Comparison of ENCODE assay signal across 13 cellular contexts in the genomic region with DNA sequence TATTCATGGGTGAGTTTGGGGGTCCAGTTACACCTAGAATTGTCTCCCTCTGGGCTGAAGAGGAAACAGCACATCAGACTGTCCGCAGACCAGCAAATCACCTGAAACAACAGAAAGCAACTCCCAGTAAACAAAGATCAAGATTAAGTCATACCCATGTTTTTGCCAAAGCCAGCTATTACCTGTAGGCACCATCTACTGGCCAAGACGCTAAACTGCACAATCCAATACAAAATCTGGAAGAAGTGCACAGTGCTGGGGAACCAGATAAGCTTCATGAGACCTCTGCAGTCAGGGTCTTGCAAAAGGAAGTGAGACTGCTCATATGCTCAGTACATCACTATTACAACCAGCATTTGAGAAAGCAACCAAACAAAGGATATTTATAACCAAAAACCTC.
DNase-seq lines count a peak whose midpoint lies in the region; ATAC-seq and TF ChIP-seq lines count a peak whose summit lies in the region.
"Had no signal": no experiment of that assay in that cellular context is flagged by ENCODE, and none has a peak within 500 bp of the region (broad histone marks: within the 10 kb centered on the region; RNA-seq: fewer than 3 reads in every experiment).

No MANE protein-coding gene starts in this region.

- H3K27me3 Mint-ChIP-seq in H9 (ENCODE audit: low read depth), result peaks cover 2% of the 10 kb centered on the region; the same call in 1 of the 2 replicates
- no peaks in the 10 kb centered on the region for H3K27me3 Mint-ChIP-seq in activated CD8-positive, alpha-beta T cell treated with anti-CD3 and anti-CD28 coated beads for 36 hours

- no peak overlapping the region for H3K23ac ChIP-seq in H9 (ENCODE audit: insufficient read length, low read depth, low read length)

- no peak overlapping the region for H3K4me3 Mint-ChIP-seq in H9
- no peak overlapping the region for H3K4me3 Mint-ChIP-seq in activated CD8-positive, alpha-beta T cell treated with anti-CD3 and anti-CD28 coated beads for 36 hours
- H3K4me3 Mint-ChIP-seq: HFFc6 had no signal

- no peak overlapping the region for H3K9ac ChIP-seq in H9 (ENCODE audit: extremely low read depth, insufficient read length, low read length)

- in situ Hi-C loops in GM13976 (cut with MboI; ENCODE audit: low sequenced_read_pairs, unreplicated experiment), result no loop called here

- no peak overlapping the region for H3K4ac ChIP-seq in H9 (ENCODE audit: low read depth, low read length)

- H2AFZ ChIP-seq in H9 (ENCODE audit: low read length), result no peak overlapping the region

- intact Hi-C loops in left lung (cut with DNase I), result no loop called here
- intact Hi-C loops in activated CD8-positive, alpha-beta T cell treated with anti-CD3 and anti-CD28 coated beads for 36 hours (cut with micrococcal nuclease), result no loop called here

- H3K4me2 ChIP-seq in H9 (ENCODE audit: insufficient read depth, insufficient read length, low read length), result no peak overlapping the region

- POLR2A ChIA-PET in activated CD8-positive, alpha-beta T cell treated with anti-CD3 and anti-CD28 coated beads for 36 hours (lab: Charles Lee), result no interaction called here

- CTCF ChIA-PET in activated CD8-positive, alpha-beta T cell treated with anti-CD3 and anti-CD28 coated beads for 36 hours (lab: Charles Lee), result no interaction called here

- DNase-seq in GM13976 (ENCODE audit: low spot score), result no peak
- no peak for DNase-seq in H9
- DNase-seq in RPMI8226, result peak; percentile 18
- no peak for DNase-seq in left lung
- DNase-seq in activated naive CD4-positive, alpha-beta T cell treated with anti-CD3 and anti-CD28 coated beads, Interleukin-2, amount 50 U/mL, for 72 hours (ENCODE audit: low spot score in 2 of 2), result no peak
- no peak for DNase-seq in activated CD8-positive, alpha-beta T cell treated with anti-CD3 and anti-CD28 coated beads for 36 hours
- no peak for DNase-seq in mucosa of gallbladder (ENCODE audit: low spot score)
- DNase-seq: activated naive CD4-positive, alpha-beta T cell treated with Interleukin-2 at 50 U/mL for 16 hours; effector memory CD4-positive, alpha-beta T cell; GF-D8; HFFc6; psoas muscle had no signal

- H3K9me3 ChIP-seq in H9 (ENCODE audit: control insufficient read depth, low read depth, low read length) (peaks cover 4% of the 10 kb centered on the region), left lung (peaks cover 0 to 6% of the 10 kb centered on the region in 2 donors)

- peaks cover 3% of the 10 kb centered on the region in 2 experiments; a peak in 1 of 4 replicates for H3K4me1 Mint-ChIP-seq in H9
- H3K4me1 Mint-ChIP-seq in activated CD8-positive, alpha-beta T cell treated with anti-CD3 and anti-CD28 coated beads for 36 hours (ENCODE audit: low read depth), result no peaks in the 10 kb centered on the region

- no peak overlapping the region for H2BK12ac ChIP-seq in H9 (ENCODE audit: insufficient read length, low read depth, low read length)

- H3K4me1 ChIP-seq in H9 (ENCODE audit: insufficient read depth, low read length) (no peaks in the 10 kb centered on the region), left lung (no peaks in the 10 kb centered on the region)
- H3K4me1 ChIP-seq: psoas muscle had no signal

- peak; percentile 61 for ATAC-seq in left lung
- no peak for ATAC-seq in activated naive CD4-positive, alpha-beta T cell treated with anti-CD3 and anti-CD28 coated beads, Interleukin-2, amount 50 U/mL, for 72 hours
- no peak for ATAC-seq in GM19397 (IDR thresholded peaks at IDR 0.05; ENCODE audit: unreplicated experiment)
- no peak for ATAC-seq in activated CD8-positive, alpha-beta T cell treated with anti-CD3 and anti-CD28 coated beads for 36 hours
- ATAC-seq: psoas muscle had no signal

- peaks cover 71 to 83% of the 10 kb centered on the region in 2 experiments for H3K9me3 Mint-ChIP-seq in H9
- H3K9me3 Mint-ChIP-seq in activated naive CD4-positive, alpha-beta T cell treated with anti-CD3 and anti-CD28 coated beads, Interleukin-2, amount 50 U/mL, for 72 hours, result peaks cover 6 to 13% of the 10 kb centered on the region in 2 donors
- peaks cover 8% of the 10 kb centered on the region for H3K9me3 Mint-ChIP-seq in activated CD8-positive, alpha-beta T cell treated with anti-CD3 and anti-CD28 coated beads for 36 hours

- H3K27ac ChIP-seq in H9 (ENCODE audit: insufficient read length, low read depth, low read length) (no peak overlapping the region), left lung (no peak overlapping the region)
- H3K27ac ChIP-seq: psoas muscle had no signal

- no peak overlapping the region for H2BK5ac ChIP-seq in H9 (ENCODE audit: insufficient read length, low read length)

- no peak overlapping the region for H2BK120ac ChIP-seq in H9 (ENCODE audit: low read depth, low read length, poor library complexity, severe bottlenecking)

- H3K79me1 ChIP-seq in H9 (ENCODE audit: insufficient read depth, low read depth, low read length, poor library complexity, severe bottlenecking), result no peaks in the 10 kb centered on the region

- no peak overlapping the region for H3T11ph ChIP-seq in H9 (ENCODE audit: low read length)

- H3K4me3 ChIP-seq in left lung, result no peak overlapping the region
- H3K4me3 ChIP-seq: psoas muscle had no signal

- no peak overlapping the region for H4K91ac ChIP-seq in H9 (ENCODE audit: insufficient read length, low read depth, low read length)

- peaks cover 3 to 10% (median 7%) of the 10 kb centered on the region in 3 experiments; a peak in 6 of 7 replicates for H3K36me3 Mint-ChIP-seq in H9 (ENCODE audit: insufficient read depth in 1 of 3, low read depth in 3 of 3)
- no peaks in the 10 kb centered on the region for H3K36me3 Mint-ChIP-seq in activated naive CD4-positive, alpha-beta T cell treated with anti-CD3 and anti-CD28 coated beads, Interleukin-2, amount 50 U/mL, for 72 hours
- H3K36me3 Mint-ChIP-seq in activated CD8-positive, alpha-beta T cell treated with anti-CD3 and anti-CD28 coated beads for 36 hours (ENCODE audit: low read depth), result no peaks in the 10 kb centered on the region

- TF ChIP-seq CTCF in GM13976 (IDR thresholded peaks at IDR 0.05; ENCODE audit: borderline replicate concordance, control extremely low read depth, extremely low read depth, insufficient read depth, missing control alignments) (peak; percentile 12), H9 (conservative IDR thresholded peaks at IDR 0.05) (peak; percentile 56), left lung (IDR thresholded peaks at IDR 0.05) (no peak)
- no peak for TF ChIP-seq CTCF in activated CD8-positive, alpha-beta T cell treated with anti-CD3 and anti-CD28 coated beads for 36 hours (IDR thresholded peaks at IDR 0.05)

- H4K8ac ChIP-seq in H9 (replicated peaks; ENCODE audit: insufficient read length, low read depth, low read length), result no peak overlapping the region

- H3K18ac ChIP-seq in H9 (ENCODE audit: insufficient read length, low read depth, low read length), result no peak overlapping the region

- H2BK15ac ChIP-seq in H9 (ENCODE audit: low read depth, low read length), result no peak overlapping the region

- no peaks in the 10 kb centered on the region for H3K79me2 ChIP-seq in H9 (ENCODE audit: insufficient read depth, low read length)

- no peaks in the 10 kb centered on the region for H3K27me3 ChIP-seq in H9 (ENCODE audit: insufficient read depth, low read length)
- H3K27me3 ChIP-seq in left lung, result no peaks in the 10 kb centered on the region

- H4K5ac ChIP-seq in H9 (ENCODE audit: insufficient read length, low read depth, low read length), result no peak overlapping the region

- H3K36me3 ChIP-seq in left lung, result no peaks in the 10 kb centered on the region

- H3K14ac ChIP-seq in H9 (ENCODE audit: insufficient read depth, low read length), result no peak overlapping the region

- H3K56ac ChIP-seq in H9 (ENCODE audit: insufficient read length, low read depth, low read length), result no peak overlapping the region

- no peak overlapping the region for H2AK5ac ChIP-seq in H9 (ENCODE audit: insufficient read length, low read length)

- H2BK20ac ChIP-seq in H9 (ENCODE audit: low read depth, low read length, poor library complexity, severe bottlenecking), result no peak overlapping the region

- no CpG with 5 or more reads among the region's 2 CpGs for WGBS in H9 (ENCODE audit: extremely low coverage, insufficient read length, low lambda C conversion rate)

- H3K27ac Mint-ChIP-seq in H9, result no peak overlapping the region
- no peak overlapping the region for H3K27ac Mint-ChIP-seq in activated naive CD4-positive, alpha-beta T cell treated with anti-CD3 and anti-CD28 coated beads, Interleukin-2, amount 50 U/mL, for 72 hours
- H3K27ac Mint-ChIP-seq in activated CD8-positive, alpha-beta T cell treated with anti-CD3 and anti-CD28 coated beads for 36 hours, result no peak overlapping the region
- H3K27ac Mint-ChIP-seq: HFFc6 had no signal

- H4K20me1 ChIP-seq in H9 (ENCODE audit: control insufficient read depth, insufficient read depth, insufficient read length), result no peaks in the 10 kb centered on the region

- no peaks in the 10 kb centered on the region for H3K23me2 ChIP-seq in H9 (ENCODE audit: insufficient read length, low read depth, low read length, poor library complexity, severe bottlenecking)

Comparison
In these comparisons a context has a peak if more than half of its experiments do, and no peak if none do; other contexts are left out.
1. CTCF ChIP-seq: peak in GM13976 (single experiment) and H9 (single experiment); none in left lung (0 of 2) and activated CD8-positive, alpha-beta T cell treated with anti-CD3 and anti-CD28 coated beads for 36 hours (single experiment).